Comparison of ENCODE assay signal across 13 cellular contexts in genomic region chr13:95181586-95181985, GRCh38.
DNase-seq lines count a peak whose midpoint lies in the region; ATAC-seq, FAIRE-seq and TF ChIP-seq lines count a peak whose summit lies in the region.
"Had no signal": no experiment of that assay in that cellular context is flagged by ENCODE, and none has a peak within 500 bp of the region (broad histone marks: within the 10 kb centered on the region; RNA-seq: fewer than 3 reads in every experiment).

No MANE protein-coding gene starts in this region.

- no peak overlapping the region for H3K4me3 Mint-ChIP-seq in progenitor cell of endocrine pancreas (ENCODE audit: low read depth)
- H3K4me3 Mint-ChIP-seq: activated CD4-positive, alpha-beta T cell treated with anti-CD3 and anti-CD28 coated beads, Interleukin-2, amount 10 ng/mL, durations not matched to agents 7 days and 5 days had no signal

- peaks cover 8% of the 10 kb centered on the region for H3K4me1 Mint-ChIP-seq in progenitor cell of endocrine pancreas (ENCODE audit: low read depth)

- H3K36me3 Mint-ChIP-seq in progenitor cell of endocrine pancreas (ENCODE audit: insufficient read depth), result peaks cover 1% of the 10 kb centered on the region

- no peak for TF ChIP-seq CTCF in GM10266 (IDR thresholded peaks at IDR 0.05; ENCODE audit: control insufficient read depth, insufficient read depth, low read depth, missing control alignments)
- TF ChIP-seq CTCF in progenitor cell of endocrine pancreas (IDR thresholded peaks at IDR 0.05; ENCODE audit: unreplicated experiment), result no peak

- H3K27ac Mint-ChIP-seq in progenitor cell of endocrine pancreas, result no peak overlapping the region
- H3K27ac Mint-ChIP-seq: activated CD4-positive, alpha-beta T cell treated with anti-CD3 and anti-CD28 coated beads, Interleukin-2, amount 10 ng/mL, durations not matched to agents 7 days and 5 days had no signal

- no peaks in the 10 kb centered on the region for H3K9me3 Mint-ChIP-seq in progenitor cell of endocrine pancreas (ENCODE audit: low read depth)

- ATAC-seq in HG02759 (IDR thresholded peaks at IDR 0.05; ENCODE audit: unreplicated experiment) (peak; percentile 54), HG03521 (IDR thresholded peaks at IDR 0.05; ENCODE audit: unreplicated experiment) (peak; percentile 79)

- H3K27me3 Mint-ChIP-seq in progenitor cell of endocrine pancreas, result peaks cover 6% of the 10 kb centered on the region
- H3K27me3 Mint-ChIP-seq: activated CD4-positive, alpha-beta T cell treated with anti-CD3 and anti-CD28 coated beads, Interleukin-2, amount 10 ng/mL, durations not matched to agents 7 days and 5 days had no signal

- FAIRE-seq in frontal cortex (lab: Jason Lieb, UNC), result no peak
- FAIRE-seq: islet of Langerhans had no signal

- DNase-seq in GM10266 (ENCODE audit: extremely low spot score) (peak; percentile 34), GM19238 (ENCODE audit: insufficient read length, low spot score) (peak; percentile 15), progenitor cell of endocrine pancreas (ENCODE audit: low spot score, unreplicated experiment) (no peak), Kasumi-1 (lab: John Stamatoyannopoulos, UW) (no peak), frontal cortex (ENCODE audit: low spot score in 2 of 2) (no peak), dermis blood vessel endothelial cell (no peak)
- DNase-seq: activated CD4-positive, alpha-beta T cell treated with anti-CD3 and anti-CD28 coated beads, Interleukin-2, amount 10 ng/mL, durations not matched to agents 7 days and 5 days; amygdala; stimulated activated CD4-positive, alpha-beta T cell treated with anti-CD3 and anti-CD28 coated beads, Interleukin-4, amount 100 ng/mL, for 1 hour; testis had no signal

Comparison
In these comparisons a context has a peak if more than half of its experiments do, and no peak if none do; other contexts are left out.
1. DNase-seq: peak in GM10266 (single experiment) and GM19238 (single experiment); none in progenitor cell of endocrine pancreas (single experiment), Kasumi-1 (0 of 2), frontal cortex (0 of 2) and dermis blood vessel endothelial cell (single experiment).